Comparison of ENCODE assay signal across 17 cellular contexts in genomic region chr2:9748586-9748985, GRCh38.
DNase-seq lines count a peak whose midpoint lies in the region; ATAC-seq, FAIRE-seq and TF ChIP-seq lines count a peak whose summit lies in the region.
"Had no signal": no experiment of that assay in that cellular context is flagged by ENCODE, and none has a peak within 500 bp of the region (broad histone marks: within the 10 kb centered on the region; RNA-seq: fewer than 3 reads in every experiment).

No MANE protein-coding gene starts in this region.

- no peak overlapping the region for H3K14ac ChIP-seq in neuronal stem cell (ENCODE audit: low read length)

- ATAC-seq in HG03097 (IDR thresholded peaks at IDR 0.05; ENCODE audit: low FRiP score, unreplicated experiment): no peak
- ATAC-seq: left cardiac atrium, pancreas had no signal

- H2BK5ac ChIP-seq in neuronal stem cell (ENCODE audit: low read length): no peak overlapping the region

- no peaks in the 10 kb centered on the region for H3K9me3 ChIP-seq in neuronal stem cell (replicated peaks in 1 of 2; ENCODE audit: control insufficient read depth in 2 of 2, insufficient read depth in 1 of 2, low read depth in 1 of 2, low read length in 2 of 2)
- H3K9me3 ChIP-seq: breast epithelium, pancreas had no signal

- no peak overlapping the region for H2AFZ ChIP-seq in neuronal stem cell (ENCODE audit: low read length)

- peaks cover 10 to 11% of the 10 kb centered on the region in 2 donors for H3K4me1 ChIP-seq in neuronal stem cell (ENCODE audit: control insufficient read depth in 2 of 2, insufficient read depth in 1 of 2, low read depth in 1 of 2, low read length in 2 of 2)
- H3K4me1 ChIP-seq: breast epithelium had no signal

- no peaks in the 10 kb centered on the region for H3K36me3 Mint-ChIP-seq in activated T-cell treated with anti-CD3 and anti-CD28 coated beads, Interleukin-2, amount 50 U/mL, for 24 hours (ENCODE audit: low read depth)
- H3K36me3 Mint-ChIP-seq: activated naive CD8-positive, alpha-beta T cell treated with anti-CD3 and anti-CD28 coated beads, Interleukin-2, amount 10 ng/mL, durations not matched to agents 7 days and 5 days had no signal

- peak; percentile 57 for FAIRE-seq in GM12892 (lab: Jason Lieb, UNC)
- FAIRE-seq: GM18507, pancreas had no signal

- H2BK12ac ChIP-seq in neuronal stem cell (ENCODE audit: low read length): no peak overlapping the region

- no peaks in the 10 kb centered on the region for H3K27me3 Mint-ChIP-seq in activated T-cell treated with anti-CD3 and anti-CD28 coated beads, Interleukin-2, amount 50 U/mL, for 24 hours

- H3K4me1 Mint-ChIP-seq in activated T-cell treated with anti-CD3 and anti-CD28 coated beads, Interleukin-2, amount 50 U/mL, for 24 hours (ENCODE audit: low read depth): peaks cover 47% of the 10 kb centered on the region

- peaks cover 0 to 47% (median 0%) of the 10 kb centered on the region in 3 experiments for H3K27me3 ChIP-seq in neuronal stem cell (ENCODE audit: control insufficient read depth in 3 of 3, insufficient read depth in 3 of 3, low read depth in 1 of 3, low read length in 3 of 3)
- H3K27me3 ChIP-seq: breast epithelium, pancreas had no signal

- H2BK120ac ChIP-seq in neuronal stem cell (ENCODE audit: low read depth, low read length): no peak overlapping the region

- no peaks in the 10 kb centered on the region for H3K36me3 ChIP-seq in neuronal stem cell (replicated peaks in 1 of 2; ENCODE audit: control insufficient read depth in 2 of 2, insufficient read depth in 2 of 2, low read length in 2 of 2)
- H3K36me3 ChIP-seq: breast epithelium, pancreas had no signal

- no peak overlapping the region for H4K8ac ChIP-seq in neuronal stem cell (ENCODE audit: low read depth, low read length)

- DNase-seq in activated T-cell treated with anti-CD3 and anti-CD28 coated beads, Interleukin-2, amount 50 U/mL, for 24 hours: no peak
- no peak for DNase-seq in activated T-cell treated with anti-CD3 and anti-CD28 coated beads, Interleukin-2, amount 50 U/mL, for 48 hours
- DNase-seq in GM12892 (ENCODE audit: insufficient read length): no peak
- peak; percentile 16 for DNase-seq in LoVo (ENCODE audit: low spot score)
- peak; percentile 90 for DNase-seq in myocyte (ENCODE audit: low read depth)
- no peak for DNase-seq in HPDE6-E6E7 (ENCODE audit: extremely low spot score)
- no peak for DNase-seq in neuronal stem cell (ENCODE audit: low spot score)
- DNase-seq: activated naive CD8-positive, alpha-beta T cell treated with anti-CD3 and anti-CD28 coated beads, Interleukin-2, amount 10 ng/mL, durations not matched to agents 7 days and 5 days; GF-D8; Karpas-422; left cardiac atrium; NCI-H1436; NCI-H226; pancreas had no signal

- H3K4me2 ChIP-seq in neuronal stem cell (ENCODE audit: insufficient read depth, low read length, poor library complexity, severe bottlenecking): no peak overlapping the region

- H3K9me3 Mint-ChIP-seq in activated T-cell treated with anti-CD3 and anti-CD28 coated beads, Interleukin-2, amount 50 U/mL, for 24 hours: no peaks in the 10 kb centered on the region
- H3K9me3 Mint-ChIP-seq: activated naive CD8-positive, alpha-beta T cell treated with anti-CD3 and anti-CD28 coated beads, Interleukin-2, amount 10 ng/mL, durations not matched to agents 7 days and 5 days had no signal

- no peak for TF ChIP-seq POLR2A in GM12892 (IDR thresholded peaks at IDR 0.05; ENCODE audit: low read depth, low read length)

- H4K91ac ChIP-seq in neuronal stem cell (ENCODE audit: low read depth, low read length, poor library complexity): no peak overlapping the region

- H3K27ac ChIP-seq in neuronal stem cell (replicated peaks; ENCODE audit: low read length): no peak overlapping the region
- H3K27ac ChIP-seq: breast epithelium, pancreas had no signal

- no CpG with 5 or more reads among the region's 6 CpGs for WGBS in neuronal stem cell (ENCODE audit: extremely low coverage in 2 of 2, insufficient read length in 2 of 2, insufficient replicate concordance in 1 of 2), 2 donors

- H2AK5ac ChIP-seq in neuronal stem cell (ENCODE audit: low read depth, low read length): no peak overlapping the region

- no peak overlapping the region for H3K18ac ChIP-seq in neuronal stem cell (ENCODE audit: low read length)

- no peak overlapping the region for H2BK15ac ChIP-seq in neuronal stem cell (ENCODE audit: low read length)

- H3K79me1 ChIP-seq in neuronal stem cell (ENCODE audit: low read depth, low read length): no peaks in the 10 kb centered on the region

- no peak overlapping the region for H3K4me3 Mint-ChIP-seq in activated T-cell treated with anti-CD3 and anti-CD28 coated beads, Interleukin-2, amount 50 U/mL, for 24 hours
- H3K4me3 Mint-ChIP-seq: activated naive CD8-positive, alpha-beta T cell treated with anti-CD3 and anti-CD28 coated beads, Interleukin-2, amount 10 ng/mL, durations not matched to agents 7 days and 5 days had no signal

- H3K4me3 ChIP-seq in neuronal stem cell (ENCODE audit: low read length in 2 of 2): no peak overlapping the region
- H3K4me3 ChIP-seq: breast epithelium, pancreas had no signal

- H3K4ac ChIP-seq in neuronal stem cell (ENCODE audit: low read length): no peak overlapping the region

- no peak overlapping the region for H3K9ac ChIP-seq in neuronal stem cell (ENCODE audit: low read depth, low read length, poor library complexity)

- peak overlapping the region; percentile 62 for H3K27ac Mint-ChIP-seq in activated T-cell treated with anti-CD3 and anti-CD28 coated beads, Interleukin-2, amount 50 U/mL, for 24 hours
- H3K27ac Mint-ChIP-seq: activated naive CD8-positive, alpha-beta T cell treated with anti-CD3 and anti-CD28 coated beads, Interleukin-2, amount 10 ng/mL, durations not matched to agents 7 days and 5 days had no signal

- no peak overlapping the region for H3K23ac ChIP-seq in neuronal stem cell (ENCODE audit: low read depth, low read length, poor library complexity)

Comparison
In these comparisons a context has a peak if more than half of its experiments do, and no peak if none do; other contexts are left out.
1. DNase-seq: peak in LoVo (single experiment) and myocyte (single experiment); none in activated T-cell treated with anti-CD3 and anti-CD28 coated beads, Interleukin-2, amount 50 U/mL, for 24 hours (single experiment), activated T-cell treated with anti-CD3 and anti-CD28 coated beads, Interleukin-2, amount 50 U/mL, for 48 hours (0 of 2), GM12892 (single experiment), HPDE6-E6E7 (single experiment) and neuronal stem cell (single experiment).